Comparison of ENCODE assay signal across 8 cellular contexts in genomic region chr20:49046087-49046900, GRCh38. TPM values are rescaled to one million over a fixed set of nuclear protein-coding genes. Genes with fewer than 3 reads are reported as not detected.
DNase-seq lines count a peak whose midpoint lies in the region; ATAC-seq and TF ChIP-seq lines count a peak whose summit lies in the region.

TSS of gene CSE1L (plus strand) at chr20:49046312. CDS start at chr20:49058464, 12,152 bp downstream.

- H3K4me3 ChIP-seq in ACC112 (ENCODE audit: low read depth, low read length) (peak within 1 kb of the TSS; percentile 94), breast epithelium (peak within 1 kb of the TSS; percentile 70 to 100 (median 90)), iPS-18c (ENCODE audit: insufficient read depth, low read depth, low read length) (peak within 1 kb of the TSS; percentile 100), skeletal muscle tissue (ENCODE audit: low read length in 3 of 3) (peak within 1 kb of the TSS; percentile 84 to 100 (median 99))

- intact Hi-C loops in breast epithelium (cut with DNase I; ENCODE audit: low total_unique reads), result no loop called here

- TF ChIP-seq CTCF in VCaP (conservative IDR thresholded peaks at IDR 0.05) (no peak), breast epithelium (IDR thresholded peaks at IDR 0.05) (peak; percentile 53 to 62 (median 59))

- H3K9me3 ChIP-seq in breast epithelium, result no peaks in the 10 kb centered on the region
- H3K9me3 ChIP-seq in iPS-18c (ENCODE audit: control insufficient read depth, insufficient read depth, low read length), result peaks cover 2% of the 10 kb centered on the region
- no peaks in the 10 kb centered on the region for H3K9me3 ChIP-seq in skeletal muscle tissue (ENCODE audit: control insufficient read depth in 3 of 3, low read length in 3 of 3)

- ATAC-seq in GM18870 (IDR thresholded peaks at IDR 0.05; ENCODE audit: unreplicated experiment) (peak; percentile 75), HG03135 (IDR thresholded peaks at IDR 0.05; ENCODE audit: unreplicated experiment) (peak; percentile 79)

- H3K27ac ChIP-seq in ACC112 (ENCODE audit: low read depth, low read length) (peak within 1 kb of the TSS; percentile 68), VCaP (peak within 1 kb of the TSS; percentile 91), breast epithelium (peak within 1 kb of the TSS; percentile 90 to 93), skeletal muscle tissue (ENCODE audit: low read depth, low read length) (peak within 1 kb of the TSS; percentile 91)

- H3K79me2 ChIP-seq in ACC112 (ENCODE audit: control insufficient read depth, insufficient read depth, low read length, unreplicated experiment), result peaks cover 46% of the 10 kb centered on the region

- H3K36me3 ChIP-seq in ACC112 (ENCODE audit: insufficient read depth, low read length) (no peaks in the 10 kb centered on the region), breast epithelium (no peaks in the 10 kb centered on the region), skeletal muscle tissue (ENCODE audit: control insufficient read depth in 3 of 3, insufficient read depth in 3 of 3, low read length in 3 of 3) (peaks cover 0 to 2% (median 0%) of the 10 kb centered on the region in 3 donors)

- H3K27me3 ChIP-seq in ACC112 (ENCODE audit: insufficient read depth, low read length) (no peaks in the 10 kb centered on the region), breast epithelium (no peaks in the 10 kb centered on the region), skeletal muscle tissue (ENCODE audit: control insufficient read depth in 3 of 3, insufficient read depth in 3 of 3, low read length in 3 of 3) (no peaks in the 10 kb centered on the region)

- TF ChIP-seq POLR2A in breast epithelium (IDR thresholded peaks at IDR 0.05), result peak; percentile 83

- peak within 1 kb of the TSS; percentile 97 to 99 (median 99) for H3K9ac ChIP-seq in skeletal muscle tissue (ENCODE audit: low read depth in 1 of 3, low read length in 3 of 3)

- H3K4me1 ChIP-seq in ACC112 (ENCODE audit: control insufficient read depth, insufficient read depth, low read length, unreplicated experiment) (peaks cover 16% of the 10 kb centered on the region), breast epithelium (no peaks in the 10 kb centered on the region), skeletal muscle tissue (ENCODE audit: control insufficient read depth in 3 of 3, insufficient read depth in 3 of 3, low read length in 3 of 3) (peaks cover 17 to 26% (median 19%) of the 10 kb centered on the region in 3 donors)

- DNase-seq in NCI-H2196 treated with DMSO at 0.1 percent for 48 hours (lab: John Stamatoyannopoulos, UW; ENCODE audit: unreplicated experiment) (peak; percentile 91), breast epithelium (ENCODE audit: low spot score in 2 of 2) (peak; percentile 91 to 92)

- H2AFZ ChIP-seq in ACC112 (ENCODE audit: low read length, unreplicated experiment), result peak within 1 kb of the TSS; percentile 79

RNA-seq across cellular contexts. Expression of gene CSE1L, which starts in this region (rescaled TPM):
- total RNA-seq in breast epithelium, result 10 to 100 TPM; 33.3 to 61.6 (median 48.5) TPM
- 59.5 TPM for total RNA-seq in skeletal muscle tissue

Comparison
In these comparisons a context has a peak if more than half of its experiments do, and no peak if none do; other contexts are left out.
1. Peak in every context shown above with its lines: DNase-seq, ATAC-seq, H3K4me3 ChIP-seq and H3K27ac ChIP-seq.